8 cellular contexts compared by ENCODE assay signal in genomic region chr15:58331903-58332675, GRCh38.
DNase-seq lines count a peak whose midpoint lies in the region; ATAC-seq and TF ChIP-seq lines count a peak whose summit lies in the region.

No MANE protein-coding gene starts in this region.

- H3K4me1 ChIP-seq in adrenal gland (replicated peaks in 1 of 2) (peaks cover 26 to 39% of the 10 kb centered on the region in 2 donors), left ventricle myocardium inferior (peaks cover 37% of the 10 kb centered on the region), psoas muscle (peaks cover 36% of the 10 kb centered on the region), upper lobe of right lung (peaks cover 34% of the 10 kb centered on the region)

- TF ChIP-seq POLR2A in adrenal gland (IDR thresholded peaks at IDR 0.05), result peak in 1 of 2 donors; percentile 56

- peak; percentile 80 for ATAC-seq in HG02571 (IDR thresholded peaks at IDR 0.05; ENCODE audit: unreplicated experiment)
- ATAC-seq in psoas muscle, result peak; percentile 90 to 97 (median 94)
- ATAC-seq in upper lobe of right lung, result peak; percentile 94

- H3K27ac ChIP-seq in adrenal gland, result peak overlapping the region; percentile 67 to 96 (median 86)
- peak overlapping the region; percentile 88 for H3K27ac ChIP-seq in left ventricle myocardium inferior (replicated peaks)
- peak overlapping the region; percentile 95 for H3K27ac ChIP-seq in psoas muscle
- peak overlapping the region; percentile 87 for H3K27ac ChIP-seq in upper lobe of right lung

- intact Hi-C loops in adrenal gland (cut with DNase I), result no loop called here
- intact Hi-C loops in left ventricle myocardium inferior (cut with micrococcal nuclease), result no loop called here
- intact Hi-C loops in psoas muscle (cut with DNase I), result loop anchor here (1.0 to 10.0 kb wide), 7 partner anchors 70 to 415 kb away; partner anchors contain the start of gene ADAM10 (in 2 of the 2)
- intact Hi-C loops in upper lobe of right lung (cut with DNase I), result no loop called here

- DNase-seq in EL (peak; percentile 99), NCI-H128 (lab: John Stamatoyannopoulos, UW; ENCODE audit: unreplicated experiment) (peak; percentile 23), T-helper 1 cell (peak in 4 of 5 donors; percentile 25 to 89 (median 31)), adrenal gland (peak; percentile 96 to 98 (median 98)), left ventricle myocardium inferior (peak; percentile 95), psoas muscle (peak; percentile 94 to 98), upper lobe of right lung (peak; percentile 92)

- 0 to 6% (median 2%) methylated on average over 7 to 8 of the region's 8 CpGs for WGBS in adrenal gland, 4 donors
- WGBS in psoas muscle, 3 donors, result 1 to 3% (median 2%) methylated on average over 8 of the region's 8 CpGs

- H3K36me3 ChIP-seq in adrenal gland (replicated peaks in 1 of 2) (no peaks in the 10 kb centered on the region), left ventricle myocardium inferior (no peaks in the 10 kb centered on the region), psoas muscle (ENCODE audit: insufficient read depth in 1 of 2, low read depth in 1 of 2) (no peaks in the 10 kb centered on the region), upper lobe of right lung (no peaks in the 10 kb centered on the region)

- TF ChIP-seq CTCF in adrenal gland (IDR thresholded peaks at IDR 0.05), result no peak
- no peak for TF ChIP-seq CTCF in left ventricle myocardium inferior (IDR thresholded peaks at IDR 0.05; ENCODE audit: borderline replicate concordance)
- TF ChIP-seq CTCF in psoas muscle (IDR thresholded peaks at IDR 0.05), result no peak
- no peak for TF ChIP-seq CTCF in upper lobe of right lung (IDR thresholded peaks at IDR 0.05)

- H3K27me3 ChIP-seq in adrenal gland (no peaks in the 10 kb centered on the region), left ventricle myocardium inferior (ENCODE audit: low read depth) (no peaks in the 10 kb centered on the region), psoas muscle (ENCODE audit: insufficient read depth in 3 of 3, low read length in 2 of 3) (no peaks in the 10 kb centered on the region), upper lobe of right lung (no peaks in the 10 kb centered on the region)

- H3K9me3 ChIP-seq in adrenal gland (replicated peaks in 1 of 3) (no peaks in the 10 kb centered on the region), left ventricle myocardium inferior (replicated peaks) (peaks cover 9% of the 10 kb centered on the region), psoas muscle (peaks cover 5% of the 10 kb centered on the region), upper lobe of right lung (no peaks in the 10 kb centered on the region)

- H3K4me3 ChIP-seq in adrenal gland, result peak overlapping the region in 1 of 4 donors; percentile 11
- H3K4me3 ChIP-seq in left ventricle myocardium inferior, result peak overlapping the region; percentile 29
- H3K4me3 ChIP-seq in psoas muscle, result peak overlapping the region; percentile 2
- no peak overlapping the region for H3K4me3 ChIP-seq in upper lobe of right lung

Comparison
In these comparisons a context has a peak if more than half of its experiments do, and no peak if none do; other contexts are left out.
1. DNase-seq: peak in every context shown above with its lines; median percentile 99 in EL; 98 in adrenal gland; 96 in psoas muscle; 95 in left ventricle myocardium inferior; 92 in upper lobe of right lung; 31 in T-helper 1 cell; 23 in NCI-H128.
2. intact Hi-C loops: an anchor here in psoas muscle (1.0 to 10.0 kb wide); none called in adrenal gland, left ventricle myocardium inferior and upper lobe of right lung.